In genomic region chr21:43571976-43572375, GRCh38 we compare ENCODE assay signal across 17 cellular contexts.
"Had no signal": no experiment of that assay in that cellular context is flagged by ENCODE, and none has a peak within 500 bp of the region (broad histone marks: within the 10 kb centered on the region; RNA-seq: fewer than 3 reads in every experiment).

No MANE protein-coding gene starts in this region.

- H3K36me3 ChIP-seq: left lung, thyroid gland, upper lobe of right lung had no signal

- H3K27me3 ChIP-seq: left lung, thyroid gland, upper lobe of right lung had no signal

- H3K4me3 ChIP-seq: coronary artery, left lung, skin epidermis, thyroid gland, upper lobe of right lung had no signal

- H3K9me3 ChIP-seq: left lung, thyroid gland, upper lobe of right lung had no signal

- H3K4me1 Mint-ChIP-seq: memory B cell had no signal

- H3K36me3 Mint-ChIP-seq: activated CD4-positive, alpha-beta memory T cell treated with anti-CD3 and anti-CD28 coated beads for 36 hours; memory B cell had no signal

- DNase-seq: activated CD4-positive, alpha-beta memory T cell treated with anti-CD3 and anti-CD28 coated beads for 36 hours; activated CD4-positive, alpha-beta T cell treated with anti-CD3 and anti-CD28 coated beads for 48 hours; activated effector memory CD4-positive, alpha-beta T cell treated with Interleukin-2 at 50 U/mL for 16 hours; activated naive CD4-positive, alpha-beta T cell treated with anti-CD3 and anti-CD28 coated beads for 36 hours; activated T-cell treated with anti-CD3 and anti-CD28 coated beads, Interleukin-2, amount 50 U/mL, for 72 hours; left lung; posterior cingulate gyrus; stimulated activated CD4-positive, alpha-beta T cell treated with anti-CD3 and anti-CD28 coated beads, Interleukin-1b, Interleukin-23, amount 100 ng/mL, for 48 hours; substantia nigra; thyroid gland; upper lobe of right lung had no signal

- H3K4me1 ChIP-seq: thyroid gland had no signal

- ATAC-seq: activated T-cell treated with anti-CD3 and anti-CD28 coated beads, Interleukin-2, amount 50 U/mL, for 72 hours; left lung; upper lobe of right lung had no signal

- H3K4me3 Mint-ChIP-seq: activated CD4-positive, alpha-beta memory T cell treated with anti-CD3 and anti-CD28 coated beads for 36 hours; activated naive CD4-positive, alpha-beta T cell treated with anti-CD3 and anti-CD28 coated beads for 36 hours; activated T-cell treated with anti-CD3 and anti-CD28 coated beads, Interleukin-2, amount 50 U/mL, for 72 hours; memory B cell; stimulated activated naive CD8-positive, alpha-beta T cell treated with anti-CD3 and anti-CD28 coated beads, Interleukin-15, Interleukin-2, amounts not matched to agents 100 ng/mL and 50 ng/mL, for 24 hours; T-helper 1 cell treated with Interleukin-12 subunit alpha and Interleukin-12 subunit beta and Interleukin-4 antibody, amounts not matched to agents 30 μg/mL and 1 μg/mL, for 36 hours had no signal

- H3K27ac ChIP-seq: coronary artery, epithelial cell of prostate, left lung, skin epidermis, thyroid gland, upper lobe of right lung had no signal

- H3K27ac Mint-ChIP-seq: activated CD4-positive, alpha-beta memory T cell treated with anti-CD3 and anti-CD28 coated beads for 36 hours; activated naive CD4-positive, alpha-beta T cell treated with anti-CD3 and anti-CD28 coated beads for 36 hours; activated T-cell treated with anti-CD3 and anti-CD28 coated beads, Interleukin-2, amount 50 U/mL, for 72 hours; memory B cell; stimulated activated naive CD8-positive, alpha-beta T cell treated with anti-CD3 and anti-CD28 coated beads, Interleukin-15, Interleukin-2, amounts not matched to agents 100 ng/mL and 50 ng/mL, for 24 hours; T-helper 1 cell treated with Interleukin-12 subunit alpha and Interleukin-12 subunit beta and Interleukin-4 antibody, amounts not matched to agents 30 μg/mL and 1 μg/mL, for 36 hours had no signal
